ENCODE assay signal across 8 cellular contexts in the genomic region with DNA sequence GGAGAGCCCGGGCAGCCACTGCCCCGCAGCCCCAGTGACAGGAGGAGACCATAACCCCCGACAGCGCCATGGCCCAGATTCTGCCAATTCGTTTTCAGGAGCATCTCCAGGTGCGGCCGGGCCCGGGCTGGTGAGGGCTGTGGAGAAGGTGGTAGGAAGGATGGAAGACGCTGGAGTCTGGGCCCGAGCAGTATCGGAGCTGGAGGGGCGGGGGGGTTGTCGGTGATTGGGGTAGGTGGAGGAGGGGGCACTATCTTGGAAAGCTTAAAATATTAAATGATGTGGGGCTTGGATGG. TPM values are rescaled to one million over a fixed set of nuclear protein-coding genes. Genes with fewer than 3 reads are reported as not detected.
A peak's percentile ranks its signal among the peaks of the same experiment; 100 is the strongest.
DNase-seq lines count a peak whose midpoint lies in the region; ATAC-seq and TF ChIP-seq lines count a peak whose summit lies in the region.

No MANE protein-coding gene starts in this region.

- TF ChIP-seq CTCF in RWPE1 (conservative IDR thresholded peaks at IDR 0.05; ENCODE audit: low read depth) (no peak), fibroblast of lung (conservative IDR thresholded peaks at IDR 0.05 in 1 of 2, IDR thresholded peaks at IDR 0.05 in 1 of 2; ENCODE audit: low read depth in 1 of 2, low read length in 2 of 2) (no peak), retinal pigment epithelial cell (conservative IDR thresholded peaks at IDR 0.05; ENCODE audit: low read depth, low read length) (no peak)

- POLR2A ChIA-PET in RWPE1 (lab: Yijun Ruan, JAX; ENCODE audit: low non-redundant PET): interaction anchor here (0.6 to 1.1 kb wide), 2 partner anchors 11 to 45 kb away, joined by 3 to 6 read pairs; no protein-coding TSS in a partner anchor

- peak overlapping the region; percentile 86 for H3K9ac ChIP-seq in fibroblast of lung (ENCODE audit: insufficient read depth, low read length)

- peaks cover 5% of the 10 kb centered on the region for H3K4me1 ChIP-seq in fibroblast of lung (ENCODE audit: control insufficient read depth, extremely low read depth, insufficient read depth, low read length)

- H3K27me3 ChIP-seq in fibroblast of lung (ENCODE audit: control insufficient read depth, insufficient read depth, low read length): no peaks in the 10 kb centered on the region

- CTCF ChIA-PET in RWPE1 (lab: Yijun Ruan, JAX): no interaction called here

- H3K36me3 ChIP-seq in fibroblast of lung (ENCODE audit: control insufficient read depth, insufficient read depth, low read length): no peaks in the 10 kb centered on the region

- H3K4me3 ChIP-seq in fibroblast of lung (replicated peaks in 1 of 4; ENCODE audit: control extremely low read depth in 1 of 4, insufficient read depth in 1 of 4, low read depth in 3 of 4, low read length in 4 of 4) (peak overlapping the region; percentile 89 to 99 (median 97)), retinal pigment epithelial cell (ENCODE audit: low read length) (peak overlapping the region; percentile 95)

- H2AFZ ChIP-seq in fibroblast of lung (ENCODE audit: low read length): no peak overlapping the region

- DNase-seq in RWPE1 (ENCODE audit: low spot score): peak; percentile 7
- no peak for DNase-seq in fibroblast of lung (ENCODE audit: low read depth in 2 of 2)
- DNase-seq in retinal pigment epithelial cell (ENCODE audit: low read depth): no peak
- no peak for DNase-seq in NCI-H128 (lab: John Stamatoyannopoulos, UW; ENCODE audit: unreplicated experiment)
- DNase-seq in LoVo (ENCODE audit: low spot score): no peak
- no peak for DNase-seq in inferior parietal cortex (ENCODE audit: extremely low spot score)

- peaks cover 58% of the 10 kb centered on the region for H3K79me2 ChIP-seq in fibroblast of lung (ENCODE audit: control insufficient read depth, insufficient read depth, low read length)

- H4K20me1 ChIP-seq in fibroblast of lung (ENCODE audit: control insufficient read depth, extremely low read depth, insufficient read depth, low read length): peaks cover 8% of the 10 kb centered on the region

- ATAC-seq in GM18907 (IDR thresholded peaks at IDR 0.05; ENCODE audit: unreplicated experiment) (peak; percentile 10), GM21737 (IDR thresholded peaks at IDR 0.05; ENCODE audit: unreplicated experiment) (no peak)

- H3K4me2 ChIP-seq in fibroblast of lung (ENCODE audit: extremely low read depth, insufficient read depth, low read length): no peak overlapping the region

- H3K27ac ChIP-seq in RWPE1 (peak overlapping the region; percentile 98), fibroblast of lung (ENCODE audit: insufficient read depth, low read length) (peak overlapping the region; percentile 94)

- no peaks in the 10 kb centered on the region for H3K9me3 ChIP-seq in fibroblast of lung (ENCODE audit: control insufficient read depth, insufficient read depth, low read depth, low read length)

RNA-seq across cellular contexts. Expression of gene CLTC, which starts 0.3 kb away (rescaled TPM):
- 327 and 468 TPM in 2 replicates for total RNA-seq in fibroblast of lung
- 621 and 833 TPM in 2 replicates for polyA plus RNA-seq in fibroblast of lung
- 267 and 321 TPM in 2 replicates for polyA plus RNA-seq in fibroblast of lung (2012)
- 725 and 762 TPM in 2 replicates for polyA minus RNA-seq in fibroblast of lung (ENCODE audit: low replicate concordance)

RNA-seq across cellular contexts. Expression of gene DHX40, which starts 54.6 kb away (rescaled TPM):
- total RNA-seq in fibroblast of lung: 58.6 and 70.9 TPM in 2 replicates
- 32.6 and 41.9 TPM in 2 replicates for polyA plus RNA-seq in fibroblast of lung
- 23.5 and 25.5 TPM in 2 replicates for polyA plus RNA-seq in fibroblast of lung (2012)
- polyA minus RNA-seq in fibroblast of lung (ENCODE audit: low replicate concordance): 3.8 and 7.0 TPM in 2 replicates
